In the genomic region with DNA sequence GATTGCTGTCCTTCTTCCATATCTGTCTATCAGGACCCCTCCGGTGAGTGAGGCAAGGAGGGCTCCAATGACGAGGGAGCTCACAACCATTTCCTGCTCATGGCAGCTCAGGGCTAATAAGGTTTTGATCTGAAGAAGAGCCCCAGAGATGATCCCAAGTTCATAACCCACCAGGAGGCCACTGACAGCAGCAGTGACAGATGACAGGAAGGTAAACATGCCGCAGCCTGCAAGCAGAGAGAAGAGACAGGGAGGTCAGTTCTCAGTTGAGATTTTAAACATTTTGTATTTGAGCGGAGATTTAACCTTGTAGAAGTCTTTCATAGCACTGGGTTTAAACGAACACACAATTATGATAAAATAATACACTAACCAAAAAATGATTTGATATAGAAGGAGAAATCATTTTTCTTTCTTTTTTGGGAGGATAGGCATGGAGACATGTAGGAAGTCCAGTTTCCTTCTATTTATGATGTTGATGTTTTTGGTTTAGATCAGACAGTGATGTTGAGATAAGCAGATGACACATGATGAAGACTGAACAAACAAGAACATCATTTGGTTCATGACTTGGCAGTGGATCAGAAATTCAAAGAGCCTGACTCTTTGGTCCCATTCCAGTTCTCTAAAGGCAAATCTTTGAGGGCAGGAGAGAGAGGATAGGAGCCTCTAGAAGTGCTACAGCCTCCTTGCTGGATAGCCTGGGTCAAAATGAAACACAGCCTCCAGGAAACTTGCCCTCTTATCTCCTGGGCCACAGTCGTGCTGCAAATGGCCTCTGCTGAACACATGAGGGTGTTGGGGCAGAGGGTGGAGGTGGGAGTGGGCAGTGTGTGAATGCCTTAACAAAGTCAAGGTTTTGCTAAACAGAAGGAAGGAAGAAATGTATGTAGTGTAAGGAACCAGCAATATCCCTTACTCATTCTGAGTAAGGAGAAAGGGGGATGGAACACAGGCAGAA, we compare ENCODE assay signal across 9 cellular contexts. TPM values are rescaled to one million over a fixed set of nuclear protein-coding genes. Genes with fewer than 3 reads are reported as not detected.
DNase-seq lines count a peak whose midpoint lies in the region; TF ChIP-seq lines count a peak whose summit lies in the region.
"Had no signal": no experiment of that assay in that cellular context is flagged by ENCODE, and none has a peak within 500 bp of the region (broad histone marks: within the 10 kb centered on the region; RNA-seq: fewer than 3 reads in every experiment).

No MANE protein-coding gene starts in this region.

- no peaks in the 10 kb centered on the region for H3K79me2 ChIP-seq in mammary epithelial cell (ENCODE audit: insufficient read depth, low read length)

- in situ Hi-C loops in mammary epithelial cell (cut with MboI; ENCODE audit: low sequenced_read_pairs in 2 of 2), result no loop called here

- no peak overlapping the region for H3K9ac ChIP-seq in mammary epithelial cell (ENCODE audit: insufficient read depth, low read length)

- peaks cover 27% of the 10 kb centered on the region for H3K4me1 ChIP-seq in mammary epithelial cell (ENCODE audit: insufficient read depth, low read length)
- H3K4me1 ChIP-seq: testis had no signal

- H3K36me3 ChIP-seq in mammary epithelial cell (ENCODE audit: insufficient read depth, low read length), result no peaks in the 10 kb centered on the region

- DNase-seq in COR-L47 (lab: John Stamatoyannopoulos, UW), result peak; percentile 19
- peak; percentile 67 for DNase-seq in NCI-H345 (lab: John Stamatoyannopoulos, UW)
- peak; percentile 71 for DNase-seq in mammary epithelial cell
- DNase-seq in lung microvascular endothelial cell (ENCODE audit: low read depth in 2 of 2), result peak; percentile 3 to 87
- DNase-seq in activated CD4-positive, CD25-positive, alpha-beta regulatory T cell treated with anti-CD3 and anti-CD28 coated beads, Interleukin-2, amount 50 U/mL, for 72 hours, result no peak
- no peak for DNase-seq in activated naive CD4-positive, alpha-beta T cell treated with anti-CD3 and anti-CD28 coated beads for 36 hours
- no peak for DNase-seq in MV-4-11 (lab: John Stamatoyannopoulos, UW)
- DNase-seq in occipital lobe (lab: John Stamatoyannopoulos, UW), result no peak
- DNase-seq: testis had no signal

- no peak overlapping the region for H2AFZ ChIP-seq in mammary epithelial cell (ENCODE audit: low read depth, low read length)

- H3K27me3 Mint-ChIP-seq in activated naive CD4-positive, alpha-beta T cell treated with anti-CD3 and anti-CD28 coated beads for 36 hours (ENCODE audit: low read depth), result no peaks in the 10 kb centered on the region

- no peak for TF ChIP-seq CTCF in mammary epithelial cell (conservative IDR thresholded peaks at IDR 0.05 in 1 of 2, IDR thresholded peaks at IDR 0.05 in 1 of 2; ENCODE audit: extremely low read depth in 1 of 2, insufficient read depth in 1 of 2, low read depth in 1 of 2, low read length in 2 of 2)

- CTCF ChIA-PET in mammary epithelial cell (lab: Charles Lee; ENCODE audit: low non-redundant PET), result no interaction called here
- CTCF ChIA-PET in activated naive CD4-positive, alpha-beta T cell treated with anti-CD3 and anti-CD28 coated beads for 36 hours (lab: Charles Lee), result no interaction called here

- BruUV-seq in mammary epithelial cell (replicated peaks; lab: Mats Ljungman, UMichigan), result no TSS peak

- no peak overlapping the region for H3K4me3 ChIP-seq in mammary epithelial cell (replicated peaks in 1 of 3; ENCODE audit: insufficient read depth in 1 of 3, low read depth in 2 of 3, low read length in 3 of 3)
- H3K4me3 ChIP-seq: testis had no signal

- H3K27me3 ChIP-seq in mammary epithelial cell (ENCODE audit: insufficient read depth, low read length), result no peaks in the 10 kb centered on the region
- H3K27me3 ChIP-seq: testis had no signal

- H3K4me3 Mint-ChIP-seq in activated naive CD4-positive, alpha-beta T cell treated with anti-CD3 and anti-CD28 coated beads for 36 hours, result no peak overlapping the region

- 85% methylated on average over 6 of the region's 6 CpGs for WGBS in mammary epithelial cell (ENCODE audit: low coverage, missing lambda C conversion rate)

- no peaks in the 10 kb centered on the region for H4K20me1 ChIP-seq in mammary epithelial cell (ENCODE audit: insufficient read depth, low read length)

- H3K9me3 ChIP-seq in mammary epithelial cell (replicated peaks; ENCODE audit: insufficient read depth, low read length), result no peaks in the 10 kb centered on the region
- H3K9me3 ChIP-seq: testis had no signal

- H3K4me1 Mint-ChIP-seq in activated naive CD4-positive, alpha-beta T cell treated with anti-CD3 and anti-CD28 coated beads for 36 hours (ENCODE audit: low read depth), result peaks cover 2% of the 10 kb centered on the region

- H3K27ac ChIP-seq in mammary epithelial cell (ENCODE audit: insufficient read depth, low read depth, low read length), result no peak overlapping the region
- H3K27ac ChIP-seq: testis had no signal

- H3K4me2 ChIP-seq in mammary epithelial cell (ENCODE audit: insufficient read depth, low read depth, low read length), result no peak overlapping the region

- intact Hi-C loops in mammary epithelial cell (cut with micrococcal nuclease), result no loop called here
- intact Hi-C loops in activated naive CD4-positive, alpha-beta T cell treated with anti-CD3 and anti-CD28 coated beads for 36 hours (cut with micrococcal nuclease), result no loop called here

- no peaks in the 10 kb centered on the region for H3K9me3 Mint-ChIP-seq in activated naive CD4-positive, alpha-beta T cell treated with anti-CD3 and anti-CD28 coated beads for 36 hours

- no peak overlapping the region for H3K27ac Mint-ChIP-seq in activated naive CD4-positive, alpha-beta T cell treated with anti-CD3 and anti-CD28 coated beads for 36 hours

- H3K36me3 Mint-ChIP-seq in activated naive CD4-positive, alpha-beta T cell treated with anti-CD3 and anti-CD28 coated beads for 36 hours (ENCODE audit: low read depth), result no peaks in the 10 kb centered on the region

- dilution Hi-C loops in mammary epithelial cell (cut with HindIII; ENCODE audit: low sequenced_read_pairs), result no loop called here

RNA-seq across cellular contexts. Expression of gene SLC2A12, which starts 22.6 kb away (rescaled TPM):
- total RNA-seq in mammary epithelial cell (10 to 100 TPM in 1 of 2 donors, 1 to 10 TPM in 1; 1.4 to 11.5 TPM), lung microvascular endothelial cell (45.1 and 76.4 TPM in 2 replicates), occipital lobe (4.8 TPM)
- 1.3 TPM for polyA plus RNA-seq in mammary epithelial cell
- 1.3 TPM for polyA minus RNA-seq in mammary epithelial cell
- total RNA-seq in activated naive CD4-positive, alpha-beta T cell treated with anti-CD3 and anti-CD28 coated beads for 36 hours, result under 1 TPM; 0.27 to 0.29 TPM

Comparison
In these comparisons a context has a peak if more than half of its experiments do, and no peak if none do; other contexts are left out.
1. DNase-seq: peak in COR-L47 (single experiment), NCI-H345 (single experiment), mammary epithelial cell (single experiment) and lung microvascular endothelial cell (2 of 2); none in activated CD4-positive, CD25-positive, alpha-beta regulatory T cell treated with anti-CD3 and anti-CD28 coated beads, Interleukin-2, amount 50 U/mL, for 72 hours (single experiment), activated naive CD4-positive, alpha-beta T cell treated with anti-CD3 and anti-CD28 coated beads for 36 hours (single experiment), MV-4-11 (single experiment) and occipital lobe (single experiment).